15 cellular contexts compared by ENCODE assay signal in the genomic region with DNA sequence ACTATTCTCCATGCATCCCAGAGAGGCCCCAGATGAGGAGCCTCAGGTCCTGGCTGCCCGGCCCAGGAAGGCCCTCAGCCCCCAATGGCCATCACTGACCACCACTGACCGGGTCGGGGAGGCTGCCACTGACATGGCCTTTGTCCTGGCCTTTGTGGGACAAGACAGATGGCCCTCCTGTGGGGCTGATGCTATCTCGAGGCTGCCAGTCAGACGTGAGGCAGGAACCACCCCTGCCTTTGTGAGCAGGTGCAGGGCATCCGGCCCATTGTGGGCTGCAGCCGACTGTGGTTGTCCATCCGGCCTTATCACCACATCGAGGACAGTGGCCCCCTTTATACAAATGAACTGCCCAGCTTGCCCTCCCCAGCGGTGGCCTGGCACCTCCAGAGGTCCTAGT. TPM values are rescaled to one million over a fixed set of nuclear protein-coding genes. Genes with fewer than 3 reads are reported as not detected.
DNase-seq lines count a peak whose midpoint lies in the region; FAIRE-seq lines count a peak whose summit lies in the region.
"Had no signal": no experiment of that assay in that cellular context is flagged by ENCODE, and none has a peak within 500 bp of the region (broad histone marks: within the 10 kb centered on the region; RNA-seq: fewer than 3 reads in every experiment).

No MANE protein-coding gene starts in this region.

- DNase-seq in SHP77 (lab: John Stamatoyannopoulos, UW) (peak; percentile 30 to 41), SHP77 treated with DMSO at 0.1 percent for 48 hours (lab: John Stamatoyannopoulos, UW) (no peak), COLO668 (lab: John Stamatoyannopoulos, UW; ENCODE audit: unreplicated experiment) (peak; percentile 16), cerebellum (ENCODE audit: low spot score) (peak; percentile 55), urothelium cell line (ENCODE audit: low spot score) (no peak), HCEC 1CT (no peak), RCC 7860 (ENCODE audit: low spot score) (no peak)
- DNase-seq: 8988T; AML-193; Calu3; CD4-positive, CD25-positive, alpha-beta regulatory T cell; DMS 273 treated with DMSO at 0.1 percent for 48 hours; HFFc6 had no signal

- FAIRE-seq in urothelium cell line (lab: Jason Lieb, UNC), result peak; percentile 63
- no peak for FAIRE-seq in RCC 7860 (lab: Jason Lieb, UNC)
- FAIRE-seq: GM12878, H1 had no signal

RNA-seq across cellular contexts. Expression of a gene that starts 5.5 kb away (rescaled TPM):
- total RNA-seq in cerebellum, result 13.7 TPM
- total RNA-seq: Calu3, H1 had no signal

RNA-seq across cellular contexts. Expression of a gene that starts 14.5 kb away (rescaled TPM):
- total RNA-seq in cerebellum, result 111 TPM

RNA-seq across cellular contexts. Expression of a gene that starts 31.7 kb away (rescaled TPM):
- 0.64 TPM for total RNA-seq in cerebellum
- total RNA-seq: Calu3; CD4-positive, CD25-positive, alpha-beta regulatory T cell; GM12878 had no signal

Comparison
In these comparisons a context has a peak if more than half of its experiments do, and no peak if none do; other contexts are left out.
1. DNase-seq: peak in SHP77 (2 of 2), COLO668 (single experiment) and cerebellum (single experiment); none in SHP77 treated with DMSO at 0.1 percent for 48 hours (single experiment), urothelium cell line (single experiment), HCEC 1CT (single experiment) and RCC 7860 (single experiment).